9 cellular contexts compared by ENCODE assay signal in the genomic region with DNA sequence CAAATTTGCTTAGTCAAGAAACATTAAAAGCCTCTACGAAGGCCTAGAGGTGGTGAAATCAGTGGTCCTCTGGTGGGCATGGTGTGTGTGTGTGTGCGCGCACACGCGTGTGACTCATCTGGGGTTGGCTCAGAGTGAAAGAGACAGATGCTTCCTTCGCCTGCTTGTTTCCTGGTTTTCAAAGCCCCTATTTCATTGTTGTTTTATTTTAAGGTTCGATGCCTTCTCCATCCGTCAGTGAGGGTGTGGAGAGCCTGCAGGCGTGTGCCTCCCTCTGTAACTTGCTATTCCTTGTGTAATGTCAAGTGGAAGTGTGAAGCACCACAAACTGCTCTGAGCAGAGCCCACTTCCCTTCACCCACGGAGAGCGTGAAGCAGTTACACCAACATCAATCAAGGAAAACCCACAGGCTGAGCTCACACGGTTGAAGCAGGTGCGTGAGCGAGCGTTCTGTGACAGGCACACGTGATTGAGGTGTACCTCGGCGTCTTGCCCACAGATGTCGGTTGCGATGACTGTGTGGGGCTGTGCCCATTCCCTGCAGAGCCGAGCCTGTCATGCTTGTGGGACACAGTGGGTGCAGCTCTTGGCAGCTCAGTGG.
DNase-seq lines count a peak whose midpoint lies in the region; ATAC-seq, FAIRE-seq and TF ChIP-seq lines count a peak whose summit lies in the region.
"Had no signal": no experiment of that assay in that cellular context is flagged by ENCODE, and none has a peak within 500 bp of the region (broad histone marks: within the 10 kb centered on the region; RNA-seq: fewer than 3 reads in every experiment).

No MANE protein-coding gene starts in this region.

- H3K4me2 ChIP-seq in endothelial cell of umbilical vein (ENCODE audit: insufficient read depth, low read length), result no peak overlapping the region

- no peaks in the 10 kb centered on the region for H3K9me3 ChIP-seq in endothelial cell of umbilical vein (replicated peaks; ENCODE audit: control insufficient read depth, insufficient read depth, low read length)

- H3K79me2 ChIP-seq in endothelial cell of umbilical vein (ENCODE audit: control insufficient read depth, insufficient read depth, low read length), result no peaks in the 10 kb centered on the region

- FAIRE-seq in endothelial cell of umbilical vein (lab: Jason Lieb, UNC), result no peak

- no peak for TF ChIP-seq CTCF in endothelial cell of umbilical vein (IDR thresholded peaks at IDR 0.05; ENCODE audit: extremely low read depth in 1 of 2, insufficient read depth in 1 of 2, low read depth in 1 of 2, low read length in 2 of 2)
- no peak for TF ChIP-seq CTCF in Calu3 (IDR thresholded peaks at IDR 0.05; ENCODE audit: unreplicated experiment)

- H3K27ac Mint-ChIP-seq in T-cell (peak overlapping the region in 1 of 2 donors; percentile 91), Calu3 (ENCODE audit: unreplicated experiment) (no peak overlapping the region)

- in situ Hi-C loops in ACHN (cut with HindIII; ENCODE audit: low pct_ligation_motif_present, low pct_unique_long_range_greater_than_20kb, low sequenced_read_pairs), result no loop called here

- CTCF ChIA-PET in T-cell (lab: Charles Lee), result no interaction called here
- CTCF ChIA-PET in endothelial cell of umbilical vein (lab: Charles Lee), result no interaction called here
- CTCF ChIA-PET in Calu3 (lab: Charles Lee), result no interaction called here

- H3K9me1 ChIP-seq in endothelial cell of umbilical vein (replicated peaks; ENCODE audit: control insufficient read depth, extremely low read depth, insufficient read depth, low read length), result no peaks in the 10 kb centered on the region

- H3K27me3 ChIP-seq in endothelial cell of umbilical vein (ENCODE audit: control insufficient read depth in 2 of 2, insufficient read depth in 2 of 2, low read length in 2 of 2), result no peaks in the 10 kb centered on the region

- POLR2A ChIA-PET in T-cell (lab: Charles Lee), result no interaction called here
- POLR2A ChIA-PET in endothelial cell of umbilical vein (lab: Charles Lee), result no interaction called here

- H3K9me3 Mint-ChIP-seq in T-cell (no peaks in the 10 kb centered on the region), Calu3 (ENCODE audit: low read depth, unreplicated experiment) (no peaks in the 10 kb centered on the region)

- no peaks in the 10 kb centered on the region for H3K36me3 ChIP-seq in endothelial cell of umbilical vein (ENCODE audit: control insufficient read depth in 2 of 2, extremely low read depth in 1 of 2, insufficient read depth in 2 of 2, low read length in 2 of 2)

- DNase-seq in T-cell, result peak in 33 of 34 experiments; percentile 1 to 85 (median 52)
- DNase-seq in endothelial cell of umbilical vein (ENCODE audit: low read depth, low spot score), result peak; percentile 30
- DNase-seq in stimulated activated CD8-positive, alpha-beta memory T cell treated with anti-CD3 and anti-CD28 coated beads, Interleukin-4, amount 100 ng/mL, for 48 hours, result peak; percentile 76
- no peak for DNase-seq in OCI-M2 (lab: John Stamatoyannopoulos, UW; ENCODE audit: unreplicated experiment)
- no peak for DNase-seq in Calu3
- DNase-seq in ACHN, result no peak

- H2AFZ ChIP-seq in endothelial cell of umbilical vein (ENCODE audit: low read depth, low read length), result no peak overlapping the region

- TF ChIP-seq POLR2A in endothelial cell of umbilical vein (IDR thresholded peaks at IDR 0.05; ENCODE audit: low read depth, low read length), result no peak

- no TSS peak for BruUV-seq in endothelial cell of umbilical vein (replicated peaks; lab: Mats Ljungman, UMichigan)
- no TSS peak for BruUV-seq in Calu3 (replicated peaks; lab: Mats Ljungman, UMichigan)

- no peak overlapping the region for H3K9ac ChIP-seq in endothelial cell of umbilical vein (replicated peaks; ENCODE audit: extremely low read depth, insufficient read depth, low read length)

- dilution Hi-C loops in endothelial cell of umbilical vein (cut with MboI; ENCODE audit: extremely low pct_ligation_motif_present, low sequenced_read_pairs), result no loop called here

- H3K36me3 Mint-ChIP-seq in T-cell (no peaks in the 10 kb centered on the region), Calu3 (ENCODE audit: insufficient read depth, unreplicated experiment) (no peaks in the 10 kb centered on the region)
- H3K36me3 Mint-ChIP-seq: IgD-negative memory B cell had no signal

- no peak overlapping the region for H3K27ac ChIP-seq in endothelial cell of umbilical vein (ENCODE audit: insufficient read depth, low read depth, low read length)

- H3K4me3 ChIP-seq in endothelial cell of umbilical vein (replicated peaks in 1 of 3; ENCODE audit: insufficient read depth in 1 of 3, low read depth in 1 of 3, low read length in 3 of 3), result no peak overlapping the region

- intact Hi-C loops in endothelial cell of umbilical vein (cut with micrococcal nuclease) (no loop called here), Calu3 (cut with micrococcal nuclease; ENCODE audit: unreplicated experiment) (no loop called here)

- H3K4me3 Mint-ChIP-seq in T-cell, result peak overlapping the region; percentile 21 to 71 (median 65)
- no peak overlapping the region for H3K4me3 Mint-ChIP-seq in Calu3 (ENCODE audit: low read depth, unreplicated experiment)

- H3K4me1 ChIP-seq in endothelial cell of umbilical vein (ENCODE audit: control insufficient read depth, extremely low read depth, insufficient read depth, low read length), result peaks cover 7% of the 10 kb centered on the region

- no peaks in the 10 kb centered on the region for H4K20me1 ChIP-seq in endothelial cell of umbilical vein (replicated peaks; ENCODE audit: control insufficient read depth, extremely low read depth, insufficient read depth, low read length)

- peak; percentile 33 for ATAC-seq in GM18520 (IDR thresholded peaks at IDR 0.05; ENCODE audit: unreplicated experiment)
- ATAC-seq in HG02763 (IDR thresholded peaks at IDR 0.05; ENCODE audit: unreplicated experiment), result peak; percentile 84
- ATAC-seq in T-cell (replicated peaks in 1 of 4), result peak; percentile 69 to 91 (median 86)

- H3K27me3 Mint-ChIP-seq in T-cell, result peaks cover 3 to 6% of the 10 kb centered on the region in 2 donors
- no peaks in the 10 kb centered on the region for H3K27me3 Mint-ChIP-seq in Calu3 (ENCODE audit: unreplicated experiment)

- H3K4me1 Mint-ChIP-seq in T-cell (peaks cover 9 to 20% (median 17%) of the 10 kb centered on the region in 3 donors), Calu3 (ENCODE audit: low read depth, unreplicated experiment) (peaks cover 13% of the 10 kb centered on the region)

TF ChIP-seq in endothelial cell of umbilical vein, 7 proteins besides CTCF, POLR2A, EP300 and RAD21:
- TF ChIP-seq JUN (IDR thresholded peaks at IDR 0.05; ENCODE audit: borderline replicate concordance, insufficient read depth, insufficient read length, low read depth) (no peak), GATA2 (IDR thresholded peaks at IDR 0.05; ENCODE audit: insufficient read depth, insufficient read length, low read depth, low read length) (no peak), FOS (IDR thresholded peaks at IDR 0.05; ENCODE audit: borderline replicate concordance, insufficient read depth, low read length) (no peak), MYC (IDR thresholded peaks at IDR 0.05; ENCODE audit: low read depth, low read length) (no peak), EZH2 (IDR thresholded peaks at IDR 0.05; ENCODE audit: borderline replicate concordance, low read depth, low read length, severe bottlenecking) (no peak), POLR2AphosphoS5 (IDR thresholded peaks at IDR 0.05; ENCODE audit: insufficient read depth, low read depth, low read length) (no peak)
- TF ChIP-seq, protein P1, sequence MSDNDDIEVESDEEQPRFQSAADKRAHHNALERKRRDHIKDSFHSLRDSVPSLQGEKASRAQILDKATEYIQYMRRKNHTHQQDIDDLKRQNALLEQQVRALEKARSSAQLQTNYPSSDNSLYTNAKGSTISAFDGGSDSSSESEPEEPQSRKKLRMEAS (IDR thresholded peaks at IDR 0.05; ENCODE audit: insufficient read depth, insufficient read length), result no peak
TF ChIP-seq in endothelial cell of umbilical vein: peak in this region for 0.

Comparison
In these comparisons a context has a peak if more than half of its experiments do, and no peak if none do; other contexts are left out.
1. ATAC-seq: peak in every context shown above with its lines; median percentile 86 in T-cell; 84 in HG02763; 33 in GM18520.
2. DNase-seq: peak in T-cell (33 of 34), endothelial cell of umbilical vein (single experiment) and stimulated activated CD8-positive, alpha-beta memory T cell treated with anti-CD3 and anti-CD28 coated beads, Interleukin-4, amount 100 ng/mL, for 48 hours (single experiment); none in OCI-M2 (single experiment), Calu3 (single experiment) and ACHN (single experiment).